ENCODE assay signal across 8 cellular contexts in the genomic region with DNA sequence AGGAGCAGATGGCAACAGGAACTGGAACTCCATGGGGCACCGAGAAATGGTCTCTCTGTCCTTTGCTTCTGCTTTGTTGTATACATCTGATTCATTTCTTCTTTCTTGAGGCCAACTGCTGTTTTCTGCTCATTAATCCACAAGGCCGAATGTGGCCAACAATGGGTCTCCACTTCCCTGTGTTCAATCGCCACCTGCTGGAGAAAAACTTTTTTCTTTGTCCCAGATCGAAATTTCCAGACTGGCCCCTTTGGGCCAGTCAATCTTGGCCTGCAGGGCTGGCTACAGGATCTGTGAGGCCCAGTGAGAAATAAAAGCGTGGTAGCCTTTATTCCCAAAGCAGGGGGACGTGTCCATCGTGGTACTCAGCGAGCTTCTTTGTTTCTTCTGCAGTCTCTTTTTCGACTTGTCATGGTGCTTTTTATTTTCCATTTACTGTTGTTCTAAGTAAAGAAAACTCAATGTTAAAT. TPM values are rescaled to one million over a fixed set of nuclear protein-coding genes. Genes with fewer than 3 reads are reported as not detected.
DNase-seq lines count a peak whose midpoint lies in the region; ATAC-seq and TF ChIP-seq lines count a peak whose summit lies in the region.

No MANE protein-coding gene starts in this region.

- peaks cover 0 to 1% (median 0%) of the 10 kb centered on the region in 3 experiments for H3K27me3 ChIP-seq in neuronal stem cell (ENCODE audit: control insufficient read depth in 3 of 3, insufficient read depth in 3 of 3, low read depth in 1 of 3, low read length in 3 of 3)
- no peaks in the 10 kb centered on the region for H3K27me3 ChIP-seq in suprapubic skin

- no peak overlapping the region for H3K9ac ChIP-seq in neuronal stem cell (ENCODE audit: low read depth, low read length, poor library complexity)

- no peak overlapping the region for H3K27ac ChIP-seq in neuronal stem cell (replicated peaks; ENCODE audit: low read length)
- H3K27ac ChIP-seq in suprapubic skin = no peak overlapping the region

- H3K4ac ChIP-seq in neuronal stem cell (ENCODE audit: low read length) = no peak overlapping the region

- no peak overlapping the region for H2BK15ac ChIP-seq in neuronal stem cell (ENCODE audit: low read length)

- H2BK120ac ChIP-seq in neuronal stem cell (ENCODE audit: low read depth, low read length) = no peak overlapping the region

- no CpG with 5 or more reads among the region's 9 CpGs for WGBS in neuronal stem cell (ENCODE audit: extremely low coverage in 2 of 2, insufficient read length in 2 of 2, insufficient replicate concordance in 1 of 2), 2 donors
- 67% methylated on average over 9 of the region's 9 CpGs for WGBS in suprapubic skin

- no peaks in the 10 kb centered on the region for H3K36me3 ChIP-seq in neuronal stem cell (replicated peaks in 1 of 2; ENCODE audit: control insufficient read depth in 2 of 2, insufficient read depth in 2 of 2, low read length in 2 of 2)
- no peaks in the 10 kb centered on the region for H3K36me3 ChIP-seq in suprapubic skin

- no peak overlapping the region for H3K4me2 ChIP-seq in neuronal stem cell (ENCODE audit: insufficient read depth, low read length, poor library complexity, severe bottlenecking)

- no peak overlapping the region for H3K14ac ChIP-seq in neuronal stem cell (ENCODE audit: low read length)

- no peak for TF ChIP-seq POLR2A in suprapubic skin (IDR thresholded peaks at IDR 0.05)

- H3K4me3 ChIP-seq in neuronal stem cell (ENCODE audit: low read length in 2 of 2) (no peak overlapping the region), suprapubic skin (no peak overlapping the region)

- peak in 1 of 2 donors; percentile 18 for TF ChIP-seq CTCF in suprapubic skin (IDR thresholded peaks at IDR 0.05)

- no peaks in the 10 kb centered on the region for H3K9me3 ChIP-seq in neuronal stem cell (replicated peaks in 1 of 2; ENCODE audit: control insufficient read depth in 2 of 2, insufficient read depth in 1 of 2, low read depth in 1 of 2, low read length in 2 of 2)
- H3K9me3 ChIP-seq in suprapubic skin = no peaks in the 10 kb centered on the region

- H4K91ac ChIP-seq in neuronal stem cell (ENCODE audit: low read depth, low read length, poor library complexity) = no peak overlapping the region

- no peaks in the 10 kb centered on the region for H3K79me1 ChIP-seq in neuronal stem cell (ENCODE audit: low read depth, low read length)

- H3K4me1 ChIP-seq in neuronal stem cell (ENCODE audit: control insufficient read depth in 2 of 2, insufficient read depth in 1 of 2, low read depth in 1 of 2, low read length in 2 of 2) (peaks cover 0 to 2% of the 10 kb centered on the region in 2 donors), suprapubic skin (no peaks in the 10 kb centered on the region)

- DNase-seq in NCI-H82 (lab: John Stamatoyannopoulos, UW) (peak; percentile 66), NCI-H82 treated with DMSO at 0.1 percent for 48 hours (lab: John Stamatoyannopoulos, UW; ENCODE audit: unreplicated experiment) (no peak), HT-29 (ENCODE audit: low spot score) (peak; percentile 78), SW480 (ENCODE audit: low spot score) (peak; percentile 47), neuronal stem cell (ENCODE audit: low spot score) (peak; percentile 40), suprapubic skin (ENCODE audit: low spot score in 2 of 2) (no peak)

- TF ChIP-seq EP300 in suprapubic skin (IDR thresholded peaks at IDR 0.05) = no peak

- H2BK5ac ChIP-seq in neuronal stem cell (ENCODE audit: low read length) = no peak overlapping the region

- no peak overlapping the region for H3K18ac ChIP-seq in neuronal stem cell (ENCODE audit: low read length)

- no peak overlapping the region for H4K8ac ChIP-seq in neuronal stem cell (ENCODE audit: low read depth, low read length)

- H2AFZ ChIP-seq in neuronal stem cell (ENCODE audit: low read length) = peak overlapping the region; percentile 61

- no peak overlapping the region for H2BK12ac ChIP-seq in neuronal stem cell (ENCODE audit: low read length)

- ATAC-seq in esophagus mucosa = peak; percentile 30
- no peak for ATAC-seq in GM19467 (IDR thresholded peaks at IDR 0.05; ENCODE audit: unreplicated experiment)

- H3K23ac ChIP-seq in neuronal stem cell (ENCODE audit: low read depth, low read length, poor library complexity) = no peak overlapping the region

- no peak overlapping the region for H2AK5ac ChIP-seq in neuronal stem cell (ENCODE audit: low read depth, low read length)

RNA-seq across cellular contexts. Expression of gene PARP12, which starts 58.8 kb away (rescaled TPM):
- 38.3 and 51.1 TPM in 2 replicates for total RNA-seq in HT-29 (2014; rRNA removed; shearing (Covaris generic))
- 15.2 TPM for total RNA-seq in esophagus mucosa
- 0.32 TPM for polyA plus RNA-seq in neuronal stem cell (2013, experiment 1 of 2)
- polyA plus RNA-seq in neuronal stem cell (2013, experiment 2 of 2) = 0.43 TPM
- 10 to 100 TPM; 22.7 to 81.0 (median 27.0) TPM for total RNA-seq in suprapubic skin

Comparison
In these comparisons a context has a peak if more than half of its experiments do, and no peak if none do; other contexts are left out.
1. DNase-seq: peak in NCI-H82 (single experiment), HT-29 (single experiment), SW480 (single experiment) and neuronal stem cell (single experiment); none in NCI-H82 treated with DMSO at 0.1 percent for 48 hours (single experiment) and suprapubic skin (0 of 2).